In the genomic region with DNA sequence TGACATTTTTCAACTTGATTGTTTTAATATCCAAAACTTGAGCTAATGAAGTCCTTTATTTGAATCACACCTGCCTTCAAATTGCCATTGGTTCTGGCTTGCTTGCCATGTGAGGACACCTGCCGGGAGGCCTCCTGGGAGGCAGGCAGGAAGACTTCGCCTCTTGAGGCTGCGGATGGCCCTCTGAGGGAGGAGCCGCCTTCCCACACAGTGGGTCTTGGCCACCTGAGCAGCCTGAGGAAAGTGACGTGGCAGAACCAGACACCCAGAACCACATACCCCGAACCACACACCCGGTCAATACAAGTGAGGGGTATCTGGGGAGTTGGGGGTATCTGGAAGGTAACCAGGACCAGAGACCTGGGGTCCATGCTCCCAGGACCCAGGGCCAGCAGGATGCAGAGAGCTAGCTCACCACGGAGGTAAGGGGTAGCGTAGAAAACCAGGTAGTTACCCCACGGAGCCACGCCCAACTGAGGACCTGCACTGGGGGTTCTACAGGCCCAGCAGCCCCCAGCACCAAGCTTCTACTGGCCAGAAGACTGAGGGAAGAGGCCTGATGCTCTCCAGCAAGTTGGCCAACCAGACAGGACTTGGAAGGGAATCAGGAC, we compare ENCODE assay signal across 34 cellular contexts.
"Had no signal": no experiment of that assay in that cellular context is flagged by ENCODE, and none has a peak within 500 bp of the region (broad histone marks: within the 10 kb centered on the region; RNA-seq: fewer than 3 reads in every experiment).

No MANE protein-coding gene starts in this region.

- H3K27me3 ChIP-seq: body of pancreas, colonic mucosa had no signal

- ATAC-seq: activated CD4-positive, alpha-beta T cell treated with anti-CD3 and anti-CD28 coated beads for 36 hours; activated CD8-positive, alpha-beta memory T cell treated with anti-CD3 and anti-CD28 coated beads, Interleukin-2, amount 10 ng/mL, durations not matched to agents 7 days and 5 days; activated CD8-positive, alpha-beta T cell treated with anti-CD3 and anti-CD28 coated beads, Interleukin-2, amount 10 ng/mL, durations not matched to agents 7 days and 5 days; activated naive CD8-positive, alpha-beta T cell treated with anti-CD3 and anti-CD28 coated beads, Interleukin-2, amount 50 U/mL, for 24 hours; body of pancreas; esophagus mucosa; T-helper 17 cell had no signal

- H3K36me3 ChIP-seq: adrenal gland, colonic mucosa had no signal

- H3K9me3 Mint-ChIP-seq: activated CD4-positive, alpha-beta memory T cell treated with anti-CD3 and anti-CD28 coated beads for 36 hours; activated CD4-positive, alpha-beta T cell treated with anti-CD3 and anti-CD28 coated beads, Interleukin-2, amount 10 ng/mL, durations not matched to agents 24 days and 14 days; activated naive CD4-positive, alpha-beta T cell treated with anti-CD3 and anti-CD28 coated beads for 36 hours; activated naive CD4-positive, alpha-beta T cell treated with anti-CD3 and anti-CD28 coated beads, Interleukin-2, amount 50 U/mL, for 24 hours; activated naive CD8-positive, alpha-beta T cell treated with anti-CD3 and anti-CD28 coated beads for 36 hours; activated naive CD8-positive, alpha-beta T cell treated with anti-CD3 and anti-CD28 coated beads, Interleukin-2, amount 50 U/mL, for 24 hours; activated T-helper 1 cell treated with anti-CD3 and anti-CD28 coated beads, Interleukin-12 subunit alpha, Interleukin-12 subunit beta, Interleukin-2, Interleukin-4 antibody, amounts not matched to agents 30 ng/mL and 10 ng/mL and 1 ng/mL, durations not matched to agents 14 hours and 24 hours and 36 hours; activated T-helper 2 cell treated with anti-CD3 and anti-CD28 coated beads, Interferon-gamma antibody, Interleukin-2, Interleukin-4, amounts not matched to agents 10 μg/mL and 5 μg/mL and 100 μg/mL, durations not matched to agents 14 hours and 24 hours and 36 hours; dendritic cell treated with granulocyte-macrophage colony-stimulating factor and Interleukin-4, amounts not matched to agents 40 ng/mL and 50 ng/mL, for 4 days; endodermal cell; T-helper 2 cell treated with Interferon-gamma antibody and Interleukin-4, amounts not matched to agents 5 μg/mL and 100 μg/mL, for 36 hours had no signal

- H3K4me3 ChIP-seq: adrenal gland, body of pancreas, colonic mucosa, dorsolateral prefrontal cortex had no signal

- H3K27ac Mint-ChIP-seq: activated CD4-positive, alpha-beta memory T cell treated with anti-CD3 and anti-CD28 coated beads for 36 hours; activated CD4-positive, alpha-beta T cell treated with anti-CD3 and anti-CD28 coated beads for 36 hours; activated CD4-positive, alpha-beta T cell treated with anti-CD3 and anti-CD28 coated beads, Interleukin-2, amount 10 ng/mL, durations not matched to agents 24 days and 14 days; activated CD8-positive, alpha-beta memory T cell treated with anti-CD3 and anti-CD28 coated beads, Interleukin-2, amount 10 ng/mL, durations not matched to agents 7 days and 5 days; activated CD8-positive, alpha-beta T cell treated with anti-CD3 and anti-CD28 coated beads, Interleukin-2, amount 10 ng/mL, durations not matched to agents 7 days and 5 days; activated naive CD4-positive, alpha-beta T cell treated with anti-CD3 and anti-CD28 coated beads for 36 hours; activated naive CD4-positive, alpha-beta T cell treated with anti-CD3 and anti-CD28 coated beads, Interleukin-2, amount 50 U/mL, for 24 hours; activated naive CD8-positive, alpha-beta T cell treated with anti-CD3 and anti-CD28 coated beads for 36 hours; activated naive CD8-positive, alpha-beta T cell treated with anti-CD3 and anti-CD28 coated beads, Interleukin-2, amount 50 U/mL, for 24 hours; activated T-helper 1 cell treated with anti-CD3 and anti-CD28 coated beads, Interleukin-12 subunit alpha, Interleukin-12 subunit beta, Interleukin-2, Interleukin-4 antibody, amounts not matched to agents 30 ng/mL and 10 ng/mL and 1 ng/mL, durations not matched to agents 14 hours and 24 hours and 36 hours; activated T-helper 2 cell treated with anti-CD3 and anti-CD28 coated beads, Interferon-gamma antibody, Interleukin-2, Interleukin-4, amounts not matched to agents 10 μg/mL and 5 μg/mL and 100 μg/mL, durations not matched to agents 14 hours and 24 hours and 36 hours; dendritic cell treated with granulocyte-macrophage colony-stimulating factor and Interleukin-4, amounts not matched to agents 40 ng/mL and 50 ng/mL, for 4 days; endodermal cell; T-helper 17 cell; T-helper 2 cell treated with Interferon-gamma antibody and Interleukin-4, amounts not matched to agents 5 μg/mL and 100 μg/mL, for 36 hours had no signal

- H3K27ac ChIP-seq: adrenal gland, body of pancreas, colonic mucosa, dorsolateral prefrontal cortex had no signal

- H3K4me3 Mint-ChIP-seq: activated CD4-positive, alpha-beta memory T cell treated with anti-CD3 and anti-CD28 coated beads for 36 hours; activated CD4-positive, alpha-beta T cell treated with anti-CD3 and anti-CD28 coated beads for 36 hours; activated CD4-positive, alpha-beta T cell treated with anti-CD3 and anti-CD28 coated beads, Interleukin-2, amount 10 ng/mL, durations not matched to agents 24 days and 14 days; activated CD8-positive, alpha-beta memory T cell treated with anti-CD3 and anti-CD28 coated beads, Interleukin-2, amount 10 ng/mL, durations not matched to agents 7 days and 5 days; activated CD8-positive, alpha-beta T cell treated with anti-CD3 and anti-CD28 coated beads, Interleukin-2, amount 10 ng/mL, durations not matched to agents 7 days and 5 days; activated naive CD4-positive, alpha-beta T cell treated with anti-CD3 and anti-CD28 coated beads for 36 hours; activated naive CD4-positive, alpha-beta T cell treated with anti-CD3 and anti-CD28 coated beads, Interleukin-2, amount 50 U/mL, for 24 hours; activated naive CD8-positive, alpha-beta T cell treated with anti-CD3 and anti-CD28 coated beads for 36 hours; activated naive CD8-positive, alpha-beta T cell treated with anti-CD3 and anti-CD28 coated beads, Interleukin-2, amount 50 U/mL, for 24 hours; activated T-helper 1 cell treated with anti-CD3 and anti-CD28 coated beads, Interleukin-12 subunit alpha, Interleukin-12 subunit beta, Interleukin-2, Interleukin-4 antibody, amounts not matched to agents 30 ng/mL and 10 ng/mL and 1 ng/mL, durations not matched to agents 14 hours and 24 hours and 36 hours; dendritic cell treated with granulocyte-macrophage colony-stimulating factor and Interleukin-4, amounts not matched to agents 40 ng/mL and 50 ng/mL, for 4 days; endodermal cell; T-helper 17 cell; T-helper 2 cell treated with Interferon-gamma antibody and Interleukin-4, amounts not matched to agents 5 μg/mL and 100 μg/mL, for 36 hours had no signal

- H3K4me1 ChIP-seq: adrenal gland, body of pancreas, colonic mucosa had no signal

- H3K27me3 Mint-ChIP-seq: activated CD4-positive, alpha-beta memory T cell treated with anti-CD3 and anti-CD28 coated beads for 36 hours; activated CD4-positive, alpha-beta T cell treated with anti-CD3 and anti-CD28 coated beads for 36 hours; activated CD4-positive, alpha-beta T cell treated with anti-CD3 and anti-CD28 coated beads, Interleukin-2, amount 10 ng/mL, durations not matched to agents 24 days and 14 days; activated CD8-positive, alpha-beta memory T cell treated with anti-CD3 and anti-CD28 coated beads, Interleukin-2, amount 10 ng/mL, durations not matched to agents 7 days and 5 days; activated naive CD4-positive, alpha-beta T cell treated with anti-CD3 and anti-CD28 coated beads, Interleukin-2, amount 50 U/mL, for 24 hours; activated naive CD8-positive, alpha-beta T cell treated with anti-CD3 and anti-CD28 coated beads for 36 hours; activated naive CD8-positive, alpha-beta T cell treated with anti-CD3 and anti-CD28 coated beads, Interleukin-2, amount 50 U/mL, for 24 hours; dendritic cell treated with granulocyte-macrophage colony-stimulating factor and Interleukin-4, amounts not matched to agents 40 ng/mL and 50 ng/mL, for 4 days had no signal

- H3K4me1 Mint-ChIP-seq: activated CD4-positive, alpha-beta T cell treated with anti-CD3 and anti-CD28 coated beads for 36 hours; activated CD4-positive, alpha-beta T cell treated with anti-CD3 and anti-CD28 coated beads, Interleukin-2, amount 10 ng/mL, durations not matched to agents 24 days and 14 days; activated CD8-positive, alpha-beta memory T cell treated with anti-CD3 and anti-CD28 coated beads, Interleukin-2, amount 10 ng/mL, durations not matched to agents 7 days and 5 days; activated naive CD4-positive, alpha-beta T cell treated with anti-CD3 and anti-CD28 coated beads, Interleukin-2, amount 50 U/mL, for 24 hours; activated naive CD8-positive, alpha-beta T cell treated with anti-CD3 and anti-CD28 coated beads for 36 hours; activated naive CD8-positive, alpha-beta T cell treated with anti-CD3 and anti-CD28 coated beads, Interleukin-2, amount 50 U/mL, for 24 hours; endodermal cell; T-helper 17 cell had no signal

- DNase-seq: activated CD4-positive, alpha-beta memory T cell treated with anti-CD3 and anti-CD28 coated beads for 36 hours; activated CD4-positive, alpha-beta T cell treated with anti-CD3 and anti-CD28 coated beads for 36 hours; activated CD4-positive, alpha-beta T cell treated with anti-CD3 and anti-CD28 coated beads, Interleukin-2, amount 10 ng/mL, durations not matched to agents 24 days and 14 days; activated CD4-positive, CD25-positive, alpha-beta regulatory T cell; activated CD4-positive, CD25-positive, alpha-beta regulatory T cell treated with anti-CD3 and anti-CD28 coated beads, Interleukin-2, amount 50 U/mL, for 72 hours; activated CD8-positive, alpha-beta memory T cell treated with anti-CD3 and anti-CD28 coated beads, Interleukin-2, amount 10 ng/mL, durations not matched to agents 7 days and 5 days; activated CD8-positive, alpha-beta memory T cell treated with anti-CD3 and anti-CD28 coated beads, Interleukin-2, amount 50 U/mL, for 4 hours; activated CD8-positive, alpha-beta T cell treated with anti-CD3 and anti-CD28 coated beads, Interleukin-2, amount 10 ng/mL, durations not matched to agents 7 days and 5 days; activated effector memory CD4-positive, alpha-beta T cell treated with anti-CD3 and anti-CD28 coated beads, Interleukin-2, amount 50 U/mL, for 16 hours; activated naive CD4-positive, alpha-beta T cell treated with anti-CD3 and anti-CD28 coated beads for 36 hours; activated naive CD8-positive, alpha-beta T cell treated with anti-CD3 and anti-CD28 coated beads for 36 hours; activated naive CD8-positive, alpha-beta T cell treated with anti-CD3 and anti-CD28 coated beads, Interleukin-2, amount 50 U/mL, for 24 hours; activated T-cell treated with anti-CD3 and anti-CD28 coated beads, Interleukin-2, amount 50 U/mL, for 1 hour; activated T-cell treated with anti-CD3 and anti-CD28 coated beads, Interleukin-2, amount 50 U/mL, for 48 hours; adrenal gland; amygdala; aorta; body of pancreas; central memory CD4-positive, alpha-beta T cell; cerebellar nuclear complex; colonic mucosa; dorsolateral prefrontal cortex; effector memory CD4-positive, alpha-beta T cell; endodermal cell; foreskin fibroblast; T-helper 1 cell; T-helper 17 cell; T1000 had no signal

- H3K9me3 ChIP-seq: adrenal gland, body of pancreas, colonic mucosa had no signal

- H3K36me3 Mint-ChIP-seq: activated CD4-positive, alpha-beta memory T cell treated with anti-CD3 and anti-CD28 coated beads for 36 hours; activated CD8-positive, alpha-beta memory T cell treated with anti-CD3 and anti-CD28 coated beads, Interleukin-2, amount 10 ng/mL, durations not matched to agents 7 days and 5 days; activated naive CD4-positive, alpha-beta T cell treated with anti-CD3 and anti-CD28 coated beads, Interleukin-2, amount 50 U/mL, for 24 hours; activated naive CD8-positive, alpha-beta T cell treated with anti-CD3 and anti-CD28 coated beads for 36 hours had no signal
